In the genomic region with DNA sequence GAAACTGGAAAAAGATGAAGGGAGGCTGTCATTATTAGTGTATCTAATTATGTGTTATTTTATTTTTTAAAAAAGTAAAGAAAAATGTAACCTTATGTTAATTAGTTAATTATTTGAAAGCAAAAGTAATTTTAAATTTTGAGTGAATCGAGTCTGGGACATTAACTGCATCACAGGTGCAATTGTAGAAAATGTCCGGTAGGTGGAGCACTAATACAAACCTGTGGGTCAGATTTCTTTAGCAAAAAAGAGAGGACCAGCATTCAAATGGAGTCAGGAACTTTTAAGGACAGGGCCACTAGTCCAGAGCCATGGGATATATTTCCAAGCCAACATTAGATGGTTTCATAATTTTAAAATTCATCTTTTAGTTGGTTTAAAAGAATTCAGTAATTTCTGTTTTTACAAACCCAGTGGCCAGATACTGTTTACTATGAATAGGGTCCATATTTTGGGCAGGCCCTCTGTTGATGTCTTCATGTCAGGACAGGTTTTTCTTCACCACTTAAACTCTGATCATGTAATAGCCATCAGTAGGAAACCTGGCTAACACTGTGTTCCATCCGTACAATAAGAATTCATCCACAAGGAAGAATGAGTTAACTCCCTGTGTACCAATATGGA, we compare ENCODE assay signal across 8 cellular contexts. TPM values are rescaled to one million over a fixed set of nuclear protein-coding genes. Genes with fewer than 3 reads are reported as not detected.
A peak's percentile ranks its signal among the peaks of the same experiment; 100 is the strongest.
DNase-seq lines count a peak whose midpoint lies in the region; ATAC-seq and TF ChIP-seq lines count a peak whose summit lies in the region.

No MANE protein-coding gene starts in this region.

- no peak overlapping the region for H3K9ac ChIP-seq in colonic mucosa (ENCODE audit: low read depth in 2 of 2, low read length in 2 of 2)

- DNase-seq in Caki2 (ENCODE audit: low read depth) (peak; percentile 22), HT-29 (ENCODE audit: low spot score) (peak; percentile 54), RPMI7951 (ENCODE audit: low read depth) (peak; percentile 46), colonic mucosa (peak; percentile 26), lung (ENCODE audit: low spot score) (no peak), NCI-H128 (lab: John Stamatoyannopoulos, UW; ENCODE audit: unreplicated experiment) (no peak)

- H3K27ac ChIP-seq in colonic mucosa = no peak overlapping the region
- no peak overlapping the region for H3K27ac ChIP-seq in lung (ENCODE audit: low read depth in 1 of 2, low read length in 1 of 2)

- H3K4me1 ChIP-seq in colonic mucosa (no peaks in the 10 kb centered on the region), lung (ENCODE audit: control insufficient read depth in 2 of 2, insufficient read depth in 2 of 2, low read length in 2 of 2) (no peaks in the 10 kb centered on the region)

- intact Hi-C loops in colonic mucosa (cut with DNase I) = loop anchor here (10.0 kb wide), 2 partner anchors 225 to 275 kb away; no protein-coding TSS in a partner anchor

- in situ Hi-C loops in Caki2 (cut with HindIII; ENCODE audit: low pct_unique_long_range_greater_than_20kb, low sequenced_read_pairs) = no loop called here

- H3K9me3 ChIP-seq in colonic mucosa = no peaks in the 10 kb centered on the region
- peaks cover 0 to 2% of the 10 kb centered on the region in 2 donors for H3K9me3 ChIP-seq in lung (ENCODE audit: control insufficient read depth in 2 of 2, insufficient read depth in 1 of 2, low read length in 1 of 2)

- H3K27me3 ChIP-seq in colonic mucosa = no peaks in the 10 kb centered on the region
- no peaks in the 10 kb centered on the region for H3K27me3 ChIP-seq in lung (ENCODE audit: control insufficient read depth, insufficient read depth)

- 16 to 27% methylated on average over 3 of the region's 3 CpGs for WGBS in lung, 2 donors

- H3K36me3 ChIP-seq in colonic mucosa (no peaks in the 10 kb centered on the region), lung (ENCODE audit: control insufficient read depth in 2 of 2, insufficient read depth in 2 of 2, low read length in 2 of 2) (no peaks in the 10 kb centered on the region)

- ATAC-seq in GM18508 (IDR thresholded peaks at IDR 0.05; ENCODE audit: insufficient read depth, unreplicated experiment) (peak; percentile 56), lung (ENCODE audit: insufficient read depth, low FRiP score) (peak; percentile 80), GM19328 (IDR thresholded peaks at IDR 0.05; ENCODE audit: unreplicated experiment) (no peak)

- H3K4me3 ChIP-seq in colonic mucosa = no peak overlapping the region
- no peak overlapping the region for H3K4me3 ChIP-seq in lung

- TF ChIP-seq CTCF in colonic mucosa (IDR thresholded peaks at IDR 0.05) = peak; percentile 95
- TF ChIP-seq CTCF in lung (IDR thresholded peaks at IDR 0.05; ENCODE audit: control extremely low read depth, extremely low read depth) = peak; percentile 85

RNA-seq across cellular contexts. Expression of a gene that starts 27.2 kb away (rescaled TPM):
- total RNA-seq in Caki2 (2014; rRNA removed; shearing (Covaris generic); ENCODE audit: low replicate concordance) = 0.41 and 1.0 TPM in 2 replicates
- total RNA-seq in HT-29 (2014; rRNA removed; shearing (Covaris generic)) = not detected in 2 replicates
- total RNA-seq in RPMI7951 (2014; rRNA removed; shearing (Covaris generic)) = 15.3 and 21.2 TPM in 2 replicates
- 10 to 100 TPM in 1 of 2 donors, 1 to 10 TPM in 1; 9.2 to 12.4 TPM for total RNA-seq in colonic mucosa
- 10 to 100 TPM in 1 of 2 donors, 1 to 10 TPM in 1; 9.1 to 12.8 TPM for total RNA-seq in lung
- 10 to 100 TPM in 1 of 2 donors, 1 to 10 TPM in 1; 4.1 to 53.5 TPM for polyA plus RNA-seq in lung

RNA-seq across cellular contexts. Expression of a gene that starts 48.1 kb away (rescaled TPM):
- not detected in 2 replicates for total RNA-seq in Caki2 (2014; rRNA removed; shearing (Covaris generic); ENCODE audit: low replicate concordance)
- total RNA-seq in HT-29 (2014; rRNA removed; shearing (Covaris generic)) = 0.05 TPM in 1 of 2 replicates, not detected in the other
- total RNA-seq in RPMI7951 (2014; rRNA removed; shearing (Covaris generic)) = 0.10 and 0.12 TPM in 2 replicates
- total RNA-seq in colonic mucosa (1 to 10 TPM; 2.5 to 2.6 TPM), lung (10 to 100 TPM in 1 of 2 donors, 1 to 10 TPM in 1; 8.6 to 47.2 TPM)
- 10 to 100 TPM in 1 of 2 donors, 1 to 10 TPM in 1; 4.8 to 20.2 TPM for polyA plus RNA-seq in lung

RNA-seq across cellular contexts. Expression of a gene that starts 48.4 kb away (rescaled TPM):
- total RNA-seq in Caki2 (2014; rRNA removed; shearing (Covaris generic); ENCODE audit: low replicate concordance) = 38.7 and 47.7 TPM in 2 replicates
- 8.2 and 11.2 TPM in 2 replicates for total RNA-seq in HT-29 (2014; rRNA removed; shearing (Covaris generic))
- total RNA-seq in RPMI7951 (2014; rRNA removed; shearing (Covaris generic)) = 57.0 and 58.6 TPM in 2 replicates
- 10 to 100 TPM; 27.3 to 32.2 TPM for total RNA-seq in colonic mucosa
- 10 to 100 TPM; 19.3 to 27.3 TPM for total RNA-seq in lung
- polyA plus RNA-seq in lung = 10 to 100 TPM; 27.1 to 56.0 TPM

Comparison
In these comparisons a context has a peak if more than half of its experiments do, and no peak if none do; other contexts are left out.
1. DNase-seq: peak in Caki2 (single experiment), HT-29 (single experiment), RPMI7951 (single experiment) and colonic mucosa (single experiment); none in lung (single experiment) and NCI-H128 (single experiment).